Comparison of ENCODE assay signal across 8 cellular contexts in the genomic region with DNA sequence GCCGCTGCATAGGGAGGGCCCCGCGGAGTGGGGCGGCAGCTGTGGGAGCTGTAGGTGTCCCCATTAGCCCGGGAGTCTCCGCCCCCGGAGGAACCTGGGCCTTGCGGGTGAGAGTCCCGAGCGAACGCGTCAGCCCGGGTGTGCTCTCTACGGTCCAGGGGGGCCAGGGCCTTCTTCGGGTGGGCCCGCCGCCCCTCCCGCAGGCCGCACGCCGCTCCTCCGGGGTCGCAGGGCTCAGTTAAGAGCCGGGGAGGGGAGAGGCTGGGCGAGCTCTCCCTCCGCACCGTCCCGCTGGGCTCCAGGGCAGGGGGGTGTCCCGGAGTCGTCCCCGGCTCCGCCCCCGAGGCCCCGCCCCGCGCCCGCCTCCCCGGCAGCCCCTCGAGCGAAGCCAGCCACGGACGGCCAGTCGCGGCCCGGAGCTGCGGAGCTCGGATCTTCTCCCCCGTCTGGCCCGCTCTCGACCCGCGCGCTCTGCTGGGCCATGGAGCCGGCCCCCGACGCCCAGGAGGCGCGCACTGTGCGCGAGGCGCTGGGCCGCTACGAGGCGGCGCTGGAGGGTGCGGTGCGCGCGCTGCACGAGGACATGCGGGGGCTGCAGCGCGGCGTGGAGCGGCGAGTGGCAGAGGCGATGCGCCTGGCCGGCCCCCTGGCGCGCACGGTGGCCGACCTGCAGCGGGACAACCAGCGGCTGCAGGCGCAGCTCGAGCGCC. TPM values are rescaled to one million over a fixed set of nuclear protein-coding genes. Genes with fewer than 3 reads are reported as not detected.
DNase-seq lines count a peak whose midpoint lies in the region; ATAC-seq and TF ChIP-seq lines count a peak whose summit lies in the region.

Gene SMTNL2 (plus strand): TSS at position 405 of the 710 bp plus-strand sequence. CDS start 77 bp downstream, at position 482.

- no peaks in the 10 kb centered on the region for H3K9me3 ChIP-seq in CD8-positive, alpha-beta memory T cell (ENCODE audit: low read length)
- H3K9me3 ChIP-seq in Panc1 (ENCODE audit: control insufficient read depth, insufficient read depth, low read depth, low read length) (no peaks in the 10 kb centered on the region), esophagus squamous epithelium (no peaks in the 10 kb centered on the region), ovary (no peaks in the 10 kb centered on the region)

- in situ Hi-C loops in Panc1 (cut with HindIII; ENCODE audit: low pct_unique_long_range_greater_than_20kb, low sequenced_read_pairs): no loop called here

- no peak for TF ChIP-seq EP300 in ovary (IDR thresholded peaks at IDR 0.05)

- CTCF ChIA-PET in CD8-positive, alpha-beta memory T cell (lab: Charles Lee): no interaction called here
- CTCF ChIA-PET in Panc1 (lab: Charles Lee): no interaction called here

- no peaks in the 10 kb centered on the region for H3K36me3 ChIP-seq in CD8-positive, alpha-beta memory T cell (ENCODE audit: insufficient read depth, low read length)
- H3K36me3 ChIP-seq in Panc1 (ENCODE audit: control insufficient read depth, insufficient read depth, low read length): no peaks in the 10 kb centered on the region
- no peaks in the 10 kb centered on the region for H3K36me3 ChIP-seq in esophagus squamous epithelium
- no peaks in the 10 kb centered on the region for H3K36me3 ChIP-seq in ovary

- ATAC-seq in Panc1 (peak; percentile 67), GM21515 (IDR thresholded peaks at IDR 0.05; ENCODE audit: unreplicated experiment) (no peak), GM19397 (IDR thresholded peaks at IDR 0.05; ENCODE audit: unreplicated experiment) (no peak), GM21381 (IDR thresholded peaks at IDR 0.05; ENCODE audit: unreplicated experiment) (no peak), GM19452 (IDR thresholded peaks at IDR 0.05; ENCODE audit: unreplicated experiment) (no peak)

- H3K4me3 Mint-ChIP-seq in CD8-positive, alpha-beta memory T cell: peak within 1 kb of the TSS; percentile 7 to 82 (median 73)

- peaks cover 31 to 45% of the 10 kb centered on the region in 2 donors for H3K27me3 Mint-ChIP-seq in CD8-positive, alpha-beta memory T cell

- no peaks in the 10 kb centered on the region for H3K36me3 Mint-ChIP-seq in CD8-positive, alpha-beta memory T cell

- H3K4me3 ChIP-seq in CD8-positive, alpha-beta memory T cell (ENCODE audit: low read length): no peak within 1 kb of the TSS
- H3K4me3 ChIP-seq in Panc1 (ENCODE audit: low read depth in 2 of 2, low read length in 2 of 2): peak within 1 kb of the TSS in 1 of 2 experiments; percentile 27; a peak in 2 of 4 replicates
- H3K4me3 ChIP-seq in esophagus squamous epithelium: peak within 1 kb of the TSS; percentile 28 to 69 (median 54)
- H3K4me3 ChIP-seq in ovary: peak within 1 kb of the TSS; percentile 41

- 0% methylated on average over 3 of the region's 88 CpGs; no CpG with 5 or more reads in 1 of the 2 donors for WGBS in esophagus squamous epithelium, 2 donors
- WGBS in ovary, 3 donors: 0 to 2% (median 1%) methylated on average over 13 to 88 of the region's 88 CpGs

- H3K27ac Mint-ChIP-seq in CD8-positive, alpha-beta memory T cell: no peak within 1 kb of the TSS

- H3K27ac ChIP-seq in CD8-positive, alpha-beta memory T cell (ENCODE audit: low read depth, low read length): no peak within 1 kb of the TSS
- H3K27ac ChIP-seq in Panc1 (ENCODE audit: low read length) (no peak within 1 kb of the TSS), esophagus squamous epithelium (peak within 1 kb of the TSS; percentile 59 to 87 (median 82)), ovary (peak within 1 kb of the TSS; percentile 64 to 81)

- peak in 1 of 5 donors; percentile 19 for DNase-seq in CD8-positive, alpha-beta memory T cell
- DNase-seq in Panc1 (ENCODE audit: low read depth, low spot score): no peak
- no peak for DNase-seq in esophagus squamous epithelium (lab: John Stamatoyannopoulos, UW)
- DNase-seq in ovary: peak; percentile 82 to 89 (median 86)

- H3K27me3 ChIP-seq in CD8-positive, alpha-beta memory T cell (ENCODE audit: insufficient read depth, low read length, poor library complexity, severe bottlenecking): peaks cover 22% of the 10 kb centered on the region
- H3K27me3 ChIP-seq in Panc1 (ENCODE audit: control insufficient read depth, insufficient read depth, low read length) (no peaks in the 10 kb centered on the region; the same call in 1 of the 2 replicates), esophagus squamous epithelium (peaks cover 0 to 85% (median 11%) of the 10 kb centered on the region in 4 donors), ovary (no peaks in the 10 kb centered on the region)

- POLR2A ChIA-PET in CD8-positive, alpha-beta memory T cell (lab: Charles Lee): no interaction called here
- POLR2A ChIA-PET in Panc1 (lab: Charles Lee): no interaction called here

- no TSS peak for BruUV-seq in Panc1 (replicated peaks; lab: Mats Ljungman, UMichigan)

- TF ChIP-seq CTCF in Panc1 (IDR thresholded peaks at IDR 0.05) (no peak), esophagus squamous epithelium (IDR thresholded peaks at IDR 0.05) (no peak), ovary (IDR thresholded peaks at IDR 0.05) (peak in 1 of 3 donors; percentile 27)

- H3K4me1 ChIP-seq in CD8-positive, alpha-beta memory T cell (ENCODE audit: insufficient read depth, low read length): no peaks in the 10 kb centered on the region
- H3K4me1 ChIP-seq in Panc1 (ENCODE audit: control insufficient read depth, insufficient read depth, low read length) (no peaks in the 10 kb centered on the region), esophagus squamous epithelium (peaks cover 6 to 29% (median 12%) of the 10 kb centered on the region in 3 donors), ovary (ENCODE audit: insufficient read depth) (peaks cover 5% of the 10 kb centered on the region)

- intact Hi-C loops in Panc1 (cut with micrococcal nuclease; ENCODE audit: unreplicated experiment) (no loop called here), esophagus squamous epithelium (cut with DNase I) (no loop called here), ovary (cut with DNase I) (no loop called here)

- TF ChIP-seq POLR2A in esophagus squamous epithelium (IDR thresholded peaks at IDR 0.05) (peak in 1 of 4 donors; percentile 48), ovary (IDR thresholded peaks at IDR 0.05) (no peak)

- H3K4me1 Mint-ChIP-seq in CD8-positive, alpha-beta memory T cell: peaks cover 4 to 14% (median 4%) of the 10 kb centered on the region in 3 donors

- no peaks in the 10 kb centered on the region for H3K9me3 Mint-ChIP-seq in CD8-positive, alpha-beta memory T cell

RNA-seq across cellular contexts. Expression of gene SMTNL2, which starts in this region (rescaled TPM):
- total RNA-seq in CD8-positive, alpha-beta memory T cell: not detected
- polyA plus RNA-seq in CD8-positive, alpha-beta memory T cell: not detected
- not detected for total RNA-seq in Panc1 (2021; ENCODE audit: unreplicated experiment)
- not detected for polyA plus RNA-seq in Panc1 (2012; ENCODE audit: insufficient read length)
- total RNA-seq in esophagus squamous epithelium: under 1 TPM; 0.41 to 0.76 (median 0.69) TPM
- total RNA-seq in ovary: 10 to 100 TPM in 5 of 7 donors, 1 to 10 TPM in 2; 3.7 to 34.3 (median 17.8) TPM
- polyA plus RNA-seq in ovary: 1 to 10 TPM; 4.7 to 4.8 TPM

Comparison
In these comparisons a context has a peak if more than half of its experiments do, and no peak if none do; other contexts are left out.
1. Peak in ATAC-seq in Panc1; RNA of the gene not detected or under 1 TPM.
2. DNase-seq: peak in ovary (5 of 5); none in Panc1 (single experiment) and esophagus squamous epithelium (single experiment).
3. H3K27ac ChIP-seq: peak in esophagus squamous epithelium (4 of 4) and ovary (2 of 2); none in CD8-positive, alpha-beta memory T cell (single experiment) and Panc1 (single experiment).